In genomic region chr17:75271955-75272847, GRCh38 we compare ENCODE assay signal across 6 cellular contexts. TPM values are rescaled to one million over a fixed set of nuclear protein-coding genes. Genes with fewer than 3 reads are reported as not detected.
DNase-seq lines count a peak whose midpoint lies in the region; ATAC-seq and TF ChIP-seq lines count a peak whose summit lies in the region.

No MANE protein-coding gene starts in this region.

- TF ChIP-seq POLR2A in Peyer's patch (IDR thresholded peaks at IDR 0.05): no peak

- H3K36me3 Mint-ChIP-seq in CD8-positive, alpha-beta memory T cell: peaks cover 0 to 23% (median 5%) of the 10 kb centered on the region in 3 donors

- peaks cover 19% of the 10 kb centered on the region for H3K4me1 ChIP-seq in CD8-positive, alpha-beta memory T cell (ENCODE audit: insufficient read depth, low read length)
- peaks cover 0 to 27% (median 9%) of the 10 kb centered on the region in 4 donors for H3K4me1 ChIP-seq in Peyer's patch

- H3K9me3 Mint-ChIP-seq in CD8-positive, alpha-beta memory T cell: peaks cover 0 to 2% (median 0%) of the 10 kb centered on the region in 5 donors
- H3K9me3 Mint-ChIP-seq in stimulated activated naive CD8-positive, alpha-beta T cell treated with anti-CD3 and anti-CD28 coated beads, Interleukin-15, amount 100 ng/mL, for 72 hours: no peaks in the 10 kb centered on the region

- TF ChIP-seq CTCF in Peyer's patch (IDR thresholded peaks at IDR 0.05) (no peak), fibroblast of villous mesenchyme (IDR thresholded peaks at IDR 0.05; ENCODE audit: insufficient read depth, low read depth, low read length) (no peak)

- H3K27ac ChIP-seq in CD8-positive, alpha-beta memory T cell (ENCODE audit: low read depth, low read length): peak overlapping the region; percentile 89
- H3K27ac ChIP-seq in Peyer's patch: peak overlapping the region in 3 of 4 donors; percentile 95 to 99 (median 98)

- no peaks in the 10 kb centered on the region for H3K27me3 Mint-ChIP-seq in CD8-positive, alpha-beta memory T cell
- no peaks in the 10 kb centered on the region for H3K27me3 Mint-ChIP-seq in stimulated activated naive CD8-positive, alpha-beta T cell treated with anti-CD3 and anti-CD28 coated beads, Interleukin-15, amount 100 ng/mL, for 72 hours

- H3K27me3 ChIP-seq in CD8-positive, alpha-beta memory T cell (ENCODE audit: insufficient read depth, low read length, poor library complexity, severe bottlenecking): no peaks in the 10 kb centered on the region
- H3K27me3 ChIP-seq in Peyer's patch: no peaks in the 10 kb centered on the region

- no peaks in the 10 kb centered on the region for H3K9me3 ChIP-seq in CD8-positive, alpha-beta memory T cell (ENCODE audit: low read length)
- H3K9me3 ChIP-seq in Peyer's patch: no peaks in the 10 kb centered on the region

- H3K27ac Mint-ChIP-seq in CD8-positive, alpha-beta memory T cell: peak overlapping the region; percentile 72 to 94 (median 90)
- H3K27ac Mint-ChIP-seq in stimulated activated naive CD8-positive, alpha-beta T cell treated with anti-CD3 and anti-CD28 coated beads, Interleukin-15, amount 100 ng/mL, for 72 hours: peak overlapping the region; percentile 81 to 89

- POLR2A ChIA-PET in CD8-positive, alpha-beta memory T cell (lab: Charles Lee): interaction anchor here (0.5 to 3.9 kb wide), 5 partner anchors 11 to 303 kb away, joined by 3 to 79 read pairs (median 3); partner anchors contain the start of genes GGA3, MRPS7, NT5C and SLC25A19

- CTCF ChIA-PET in CD8-positive, alpha-beta memory T cell (lab: Charles Lee): interaction anchor here (1.0 to 4.6 kb wide), 7 partner anchors 9 to 158 kb away, joined by 3 to 76 read pairs (median 14); partner anchors contain the start of genes GGA3, MRPS7 and SLC25A19

- peak overlapping the region; percentile 77 to 92 (median 83) for H3K4me3 Mint-ChIP-seq in CD8-positive, alpha-beta memory T cell
- H3K4me3 Mint-ChIP-seq in stimulated activated naive CD8-positive, alpha-beta T cell treated with anti-CD3 and anti-CD28 coated beads, Interleukin-15, amount 100 ng/mL, for 72 hours: peak overlapping the region; percentile 94 to 95

- peaks cover 3% of the 10 kb centered on the region for H3K36me3 ChIP-seq in CD8-positive, alpha-beta memory T cell (ENCODE audit: insufficient read depth, low read length)
- H3K36me3 ChIP-seq in Peyer's patch: no peaks in the 10 kb centered on the region

- H3K4me1 Mint-ChIP-seq in CD8-positive, alpha-beta memory T cell: peaks cover 20 to 35% (median 23%) of the 10 kb centered on the region in 3 donors
- peaks cover 60% of the 10 kb centered on the region for H3K4me1 Mint-ChIP-seq in stimulated activated naive CD8-positive, alpha-beta T cell treated with anti-CD3 and anti-CD28 coated beads, Interleukin-15, amount 100 ng/mL, for 72 hours

- DNase-seq in CD8-positive, alpha-beta memory T cell: peak in 1 of 5 donors; percentile 47
- DNase-seq in Peyer's patch: peak in 1 of 3 donors; percentile 49
- no peak for DNase-seq in fibroblast of villous mesenchyme (ENCODE audit: low read depth)
- no peak for DNase-seq in stimulated activated naive CD8-positive, alpha-beta T cell treated with anti-CD3 and anti-CD28 coated beads, Interleukin-15, amount 100 ng/mL, for 72 hours

- H3K4me3 ChIP-seq in CD8-positive, alpha-beta memory T cell (ENCODE audit: low read length): peak overlapping the region; percentile 72
- H3K4me3 ChIP-seq in Peyer's patch: peak overlapping the region; percentile 84 to 98 (median 94)
- peak overlapping the region; percentile 77 for H3K4me3 ChIP-seq in fibroblast of villous mesenchyme (ENCODE audit: low read depth, low read length)

- no peak for ATAC-seq in stimulated activated naive CD8-positive, alpha-beta T cell treated with anti-CD3 and anti-CD28 coated beads, Interleukin-15, amount 100 ng/mL, for 72 hours
- ATAC-seq in HG03571 (IDR thresholded peaks at IDR 0.05; ENCODE audit: unreplicated experiment) (no peak), GM18519 (IDR thresholded peaks at IDR 0.05; ENCODE audit: low FRiP score, unreplicated experiment) (no peak)

RNA-seq across cellular contexts. Expression of gene MIF4GD, which starts 1.2 kb away (rescaled TPM):
- 10 to 100 TPM; 38.5 to 40.4 TPM for total RNA-seq in CD8-positive, alpha-beta memory T cell
- polyA plus RNA-seq in CD8-positive, alpha-beta memory T cell: 108 TPM
- total RNA-seq in Peyer's patch (10 to 100 TPM; 14.5 to 35.5 (median 18.9) TPM), fibroblast of villous mesenchyme (6.0 and 6.4 TPM in 2 replicates)

RNA-seq across cellular contexts. Expression of gene MRPS7, which starts 10.5 kb away (rescaled TPM):
- 100 to 1,000 TPM; 101 to 102 TPM for total RNA-seq in CD8-positive, alpha-beta memory T cell
- 123 TPM for polyA plus RNA-seq in CD8-positive, alpha-beta memory T cell
- total RNA-seq in Peyer's patch: 10 to 100 TPM; 23.9 to 53.6 (median 45.3) TPM
- 57.0 and 70.8 TPM in 2 replicates for total RNA-seq in fibroblast of villous mesenchyme

RNA-seq across cellular contexts. Expression of gene GGA3, which starts 10.8 kb away (rescaled TPM):
- total RNA-seq in CD8-positive, alpha-beta memory T cell: 10 to 100 TPM; 73.2 to 75.1 TPM
- 17.6 TPM for polyA plus RNA-seq in CD8-positive, alpha-beta memory T cell
- total RNA-seq in Peyer's patch (100 to 1,000 TPM in 1 of 4 donors, 10 to 100 TPM in 3; 34.0 to 153 (median 77.0) TPM), fibroblast of villous mesenchyme (13.2 and 14.2 TPM in 2 replicates)

RNA-seq across cellular contexts. Expression of gene SLC25A19, which starts 17.0 kb away (rescaled TPM):
- total RNA-seq in CD8-positive, alpha-beta memory T cell: 100 to 1,000 TPM; 119 to 126 TPM
- polyA plus RNA-seq in CD8-positive, alpha-beta memory T cell: 15.5 TPM
- total RNA-seq in Peyer's patch (10 to 100 TPM in 3 of 4 donors, 1 to 10 TPM in 1; 8.2 to 24.8 (median 17.0) TPM), fibroblast of villous mesenchyme (5.5 and 7.8 TPM in 2 replicates)
